Comparison of ENCODE assay signal across 9 cellular contexts in genomic region chr10:133260895-133261725, GRCh38. TPM values are rescaled to one million over a fixed set of nuclear protein-coding genes. Genes with fewer than 3 reads are reported as not detected.
DNase-seq lines count a peak whose midpoint lies in the region; ATAC-seq, FAIRE-seq and TF ChIP-seq lines count a peak whose summit lies in the region.
"Had no signal": no experiment of that assay in that cellular context is flagged by ENCODE, and none has a peak within 500 bp of the region (broad histone marks: within the 10 kb centered on the region; RNA-seq: fewer than 3 reads in every experiment).

No MANE protein-coding gene starts in this region.

- H3K27me3 ChIP-seq in GM23338 (ENCODE audit: insufficient read depth) (peaks cover 8% of the 10 kb centered on the region), H1 (replicated peaks in 1 of 4; ENCODE audit: control insufficient read depth in 3 of 4, extremely low read depth in 1 of 4, insufficient read depth in 3 of 4, low read length in 3 of 4) (peaks cover 0 to 15% (median 8%) of the 10 kb centered on the region in 4 experiments; a peak in 6 of 7 replicates), muscle layer of duodenum (ENCODE audit: low read depth, low read length) (no peaks in the 10 kb centered on the region), stomach smooth muscle (ENCODE audit: control insufficient read depth in 1 of 2, insufficient read depth in 2 of 2, low read length in 2 of 2) (no peaks in the 10 kb centered on the region)

- H2AFZ ChIP-seq in GM23338 (no peak overlapping the region), H1 (ENCODE audit: low read length) (no peak overlapping the region)

- TF ChIP-seq CTCF in GM23338 (conservative IDR thresholded peaks at IDR 0.05; ENCODE audit: low read depth in 2 of 2) (no peak), LNCaP clone FGC (IDR thresholded peaks at IDR 0.05; ENCODE audit: control insufficient read depth, extremely low read depth, insufficient read depth) (no peak), H1 (IDR thresholded peaks at IDR 0.05; ENCODE audit: control extremely low read depth in 1 of 3, insufficient read depth in 1 of 3, low read depth in 1 of 3, low read length in 3 of 3) (no peak)

- H3K4me1 Mint-ChIP-seq in GM23338, result peaks cover 12% of the 10 kb centered on the region
- H3K4me1 Mint-ChIP-seq in activated CD4-positive, alpha-beta memory T cell treated with anti-CD3 and anti-CD28 coated beads, Interleukin-2, amount 10 ng/mL, durations not matched to agents 7 days and 5 days, result peaks cover 84% of the 10 kb centered on the region

- peak overlapping the region; percentile 94 for H3K4ac ChIP-seq in H1 (replicated peaks; ENCODE audit: insufficient read length, low read depth, low read length)

- H4K5ac ChIP-seq in H1 (ENCODE audit: insufficient read length, low read depth, low read length), result peak overlapping the region; percentile 67

- no peak for TF ChIP-seq EP300 in H1 (IDR thresholded peaks at IDR 0.05; ENCODE audit: borderline replicate concordance in 1 of 2, low read depth in 2 of 2, low read length in 2 of 2)

- H3K36me3 Mint-ChIP-seq in GM23338 (ENCODE audit: low read depth), result peaks cover 3% of the 10 kb centered on the region; the same call in 1 of the 3 replicates
- peaks cover 29% of the 10 kb centered on the region for H3K36me3 Mint-ChIP-seq in activated CD4-positive, alpha-beta memory T cell treated with anti-CD3 and anti-CD28 coated beads, Interleukin-2, amount 10 ng/mL, durations not matched to agents 7 days and 5 days (ENCODE audit: low read depth)

- H3K4me1 ChIP-seq in GM23338 (ENCODE audit: insufficient read depth) (peaks cover 13% of the 10 kb centered on the region), H1 (replicated peaks in 1 of 4; ENCODE audit: control insufficient read depth in 3 of 4, insufficient read depth in 4 of 4, low read length in 3 of 4) (peaks cover 0 to 20% (median 11%) of the 10 kb centered on the region in 4 experiments; a peak in 5 of 7 replicates), muscle layer of duodenum (ENCODE audit: control insufficient read depth in 1 of 2, insufficient read depth in 2 of 2, low read length in 2 of 2) (peaks cover 4 to 31% of the 10 kb centered on the region in 2 donors), stomach smooth muscle (ENCODE audit: control insufficient read depth, insufficient read depth, low read length) (peaks cover 31% of the 10 kb centered on the region)

- H3K9me2 ChIP-seq in GM23338 (ENCODE audit: insufficient read depth), result no peaks in the 10 kb centered on the region

- no peak overlapping the region for H2BK5ac ChIP-seq in H1 (ENCODE audit: low read depth, low read length)

- WGBS in H1 (ENCODE audit: extremely low coverage in 1 of 2, insufficient coverage in 1 of 2, insufficient read length in 1 of 2, insufficient replicate concordance in 2 of 2, low coverage in 1 of 2, low lambda C conversion rate in 2 of 2, missing lambda C conversion rate in 1 of 2), 2 experiments, result 45% methylated on average over 46 of the region's 50 CpGs; no CpG with 5 or more reads in 1 of the 2 experiments

- H3K18ac ChIP-seq in H1 (ENCODE audit: extremely low read depth, low read length), result peak overlapping the region; percentile 93

- H2BK120ac ChIP-seq in H1 (replicated peaks; ENCODE audit: low read depth, low read length), result no peak overlapping the region

- peak overlapping the region; percentile 63 for H3K4me3 Mint-ChIP-seq in GM23338
- H3K4me3 Mint-ChIP-seq in activated CD4-positive, alpha-beta memory T cell treated with anti-CD3 and anti-CD28 coated beads, Interleukin-2, amount 10 ng/mL, durations not matched to agents 7 days and 5 days, result peak overlapping the region; percentile 74

- peak; percentile 19 for ATAC-seq in GM23338

- H4K91ac ChIP-seq in H1 (replicated peaks; ENCODE audit: insufficient read length, low read length), result peak overlapping the region; percentile 65

- no peak for FAIRE-seq in H1 (lab: Jason Lieb, UNC)
- FAIRE-seq: A204.1 had no signal

- H3K79me2 ChIP-seq in GM23338 (replicated peaks; ENCODE audit: insufficient read depth), result no peaks in the 10 kb centered on the region
- H3K79me2 ChIP-seq in H1 (ENCODE audit: control insufficient read depth in 1 of 2, insufficient read depth in 2 of 2, low read length in 2 of 2), result no peaks in the 10 kb centered on the region

- peak overlapping the region; percentile 69 for H3K4me3 ChIP-seq in GM23338
- H3K4me3 ChIP-seq in LNCaP clone FGC (ENCODE audit: low read depth, low read length), result peak overlapping the region; percentile 76
- peak overlapping the region; percentile 39 to 89 (median 58) for H3K4me3 ChIP-seq in H1 (ENCODE audit: extremely low read depth in 1 of 4, insufficient read depth in 2 of 4, low read depth in 3 of 4, low read length in 4 of 4)
- peak overlapping the region; percentile 46 to 64 for H3K4me3 ChIP-seq in muscle layer of duodenum (ENCODE audit: low read depth in 1 of 2, low read length in 2 of 2)
- peak overlapping the region; percentile 65 to 75 for H3K4me3 ChIP-seq in stomach smooth muscle (ENCODE audit: low read length in 2 of 2)

- H3K23ac ChIP-seq in H1 (ENCODE audit: insufficient read length), result no peak overlapping the region

- no peak overlapping the region for H3K56ac ChIP-seq in H1 (replicated peaks; ENCODE audit: insufficient read length, low read depth, low read length)

- H3K27ac Mint-ChIP-seq in GM23338, result no peak overlapping the region
- peak overlapping the region; percentile 75 for H3K27ac Mint-ChIP-seq in activated CD4-positive, alpha-beta memory T cell treated with anti-CD3 and anti-CD28 coated beads, Interleukin-2, amount 10 ng/mL, durations not matched to agents 7 days and 5 days

- H3K79me1 ChIP-seq in H1 (ENCODE audit: low read depth, low read length), result no peaks in the 10 kb centered on the region

- POLR2A ChIA-PET in activated CD4-positive, alpha-beta memory T cell treated with anti-CD3 and anti-CD28 coated beads, Interleukin-2, amount 10 ng/mL, durations not matched to agents 7 days and 5 days (lab: Charles Lee), result interaction anchor here (1.0 to 11.7 kb wide), 5 partner anchors 14 to 47 kb away, joined by 3 to 113 read pairs (median 3); partner anchors contain the start of gene ADAM8
- POLR2A ChIA-PET in H1 (lab: Charles Lee; ENCODE audit: partially characterized antibody), result interaction anchor here (0.6 to 1.8 kb wide), 2 partner anchors 16 to 95 kb away, joined by 3 to 7 read pairs; partner anchors contain the start of gene ADAM8

- no peaks in the 10 kb centered on the region for H3K9me3 Mint-ChIP-seq in GM23338
- H3K9me3 Mint-ChIP-seq in activated CD4-positive, alpha-beta memory T cell treated with anti-CD3 and anti-CD28 coated beads, Interleukin-2, amount 10 ng/mL, durations not matched to agents 7 days and 5 days, result no peaks in the 10 kb centered on the region

- H3K4me2 ChIP-seq in GM23338 (peak overlapping the region; percentile 84), H1 (ENCODE audit: insufficient read depth in 1 of 2, low read depth in 2 of 2, low read length in 2 of 2) (peak overlapping the region; percentile 72 to 81)

- H3K23me2 ChIP-seq in H1 (ENCODE audit: low read depth, low read length), result peaks cover 7% of the 10 kb centered on the region; the same call in 1 of the 2 replicates

- no peaks in the 10 kb centered on the region for H3K36me3 ChIP-seq in GM23338 (ENCODE audit: insufficient read depth)
- no peaks in the 10 kb centered on the region for H3K36me3 ChIP-seq in H1 (ENCODE audit: control insufficient read depth in 2 of 4, insufficient read depth in 4 of 4, low read length in 3 of 4)
- H3K36me3 ChIP-seq in muscle layer of duodenum (ENCODE audit: control insufficient read depth in 1 of 2, insufficient read depth in 2 of 2, low read length in 2 of 2), result no peaks in the 10 kb centered on the region
- H3K36me3 ChIP-seq in stomach smooth muscle (ENCODE audit: control insufficient read depth in 2 of 2, insufficient read depth in 2 of 2, low read length in 2 of 2), result no peaks in the 10 kb centered on the region

- CTCF ChIA-PET in activated CD4-positive, alpha-beta memory T cell treated with anti-CD3 and anti-CD28 coated beads, Interleukin-2, amount 10 ng/mL, durations not matched to agents 7 days and 5 days (lab: Charles Lee), result interaction anchor here (0.6 to 3.7 kb wide), 3 partner anchors 15 to 47 kb away, joined by 3 to 14 read pairs (median 3); partner anchors contain the start of gene ADAM8
- CTCF ChIA-PET in H1 (lab: Charles Lee; ENCODE audit: partially characterized antibody), result interaction anchor here (0.6 to 1.2 kb wide), 3 partner anchors 14 to 44 kb away, joined by 3 read pairs; no protein-coding TSS in a partner anchor

- H3K9ac ChIP-seq in H1 (replicated peaks in 1 of 4; ENCODE audit: extremely low read depth in 1 of 4, low read depth in 3 of 4, low read length in 3 of 4) (peak overlapping the region in 2 of 4 experiments; percentile 4 to 15; a peak in 1 of 7 replicates), stomach smooth muscle (ENCODE audit: low read length in 2 of 2) (peak overlapping the region; percentile 11 to 58)

- no peak overlapping the region for H2BK12ac ChIP-seq in H1 (ENCODE audit: low read depth, low read length)

- no peaks in the 10 kb centered on the region for H4K20me1 ChIP-seq in GM23338 (replicated peaks; ENCODE audit: insufficient read depth)
- H4K20me1 ChIP-seq in H1 (replicated peaks in 1 of 2; ENCODE audit: control insufficient read depth in 1 of 2, insufficient read depth in 2 of 2, low read length in 2 of 2), result no peaks in the 10 kb centered on the region

- DNase-seq in DMS 273 (lab: John Stamatoyannopoulos, UW; ENCODE audit: unreplicated experiment) (peak; percentile 60), DMS 273 treated with DMSO at 0.1 percent for 48 hours (lab: John Stamatoyannopoulos, UW) (no peak), GM23338 (ENCODE audit: low spot score) (peak; percentile 46), LNCaP clone FGC (ENCODE audit: low read depth) (no peak), H1 (ENCODE audit: low read depth in 1 of 2, low spot score in 2 of 2) (no peak)
- peak; percentile 65 for DNase-seq in activated CD4-positive, alpha-beta memory T cell treated with anti-CD3 and anti-CD28 coated beads, Interleukin-2, amount 10 ng/mL, durations not matched to agents 7 days and 5 days

- no peaks in the 10 kb centered on the region for H3F3A ChIP-seq in GM23338 (replicated peaks; ENCODE audit: low read depth)

- no peak for TF ChIP-seq RAD21 in H1 (IDR thresholded peaks at IDR 0.05 in 1 of 2, conservative IDR thresholded peaks at IDR 0.05 in 1 of 2; ENCODE audit: low read depth in 2 of 2, low read length in 2 of 2)

- no peak overlapping the region; the same call in 1 of the 2 replicates for H2AK5ac ChIP-seq in H1 (ENCODE audit: low read depth, low read length)

- peaks cover 23% of the 10 kb centered on the region for H3K27me3 Mint-ChIP-seq in GM23338 (ENCODE audit: insufficient read depth, low read depth, poor library complexity)
- H3K27me3 Mint-ChIP-seq in activated CD4-positive, alpha-beta memory T cell treated with anti-CD3 and anti-CD28 coated beads, Interleukin-2, amount 10 ng/mL, durations not matched to agents 7 days and 5 days, result no peaks in the 10 kb centered on the region

- H3K27ac ChIP-seq in GM23338 (ENCODE audit: low read depth) (no peak overlapping the region), H1 (ENCODE audit: low read depth, low read length) (no peak overlapping the region), muscle layer of duodenum (ENCODE audit: low read length) (no peak overlapping the region), stomach smooth muscle (ENCODE audit: low read length) (peak overlapping the region; percentile 55)

- H3K9me3 ChIP-seq in H1 (ENCODE audit: insufficient read depth in 2 of 2, low read depth in 1 of 2, low read length in 1 of 2) (no peaks in the 10 kb centered on the region), muscle layer of duodenum (ENCODE audit: control insufficient read depth in 1 of 2, low read length in 2 of 2) (no peaks in the 10 kb centered on the region), stomach smooth muscle (ENCODE audit: control insufficient read depth in 2 of 2, low read length in 2 of 2) (no peaks in the 10 kb centered on the region)

- no peak overlapping the region for H3K14ac ChIP-seq in H1 (ENCODE audit: insufficient read length)

- no peak for TF ChIP-seq POLR2A in H1 (IDR thresholded peaks at IDR 0.05; ENCODE audit: control extremely low read depth in 1 of 2, low read depth in 2 of 2, low read length in 2 of 2)

- H2BK20ac ChIP-seq in H1 (ENCODE audit: low read length), result no peak overlapping the region

- H2BK15ac ChIP-seq in H1 (ENCODE audit: low read length), result peak overlapping the region; percentile 72; the same call in 1 of the 2 replicates

- H4K8ac ChIP-seq in H1 (ENCODE audit: extremely low read depth, insufficient read depth, low read length), result no peak overlapping the region; the same call in none of the 2 replicates

RNA-seq across cellular contexts. Expression of gene ADAM8, which starts 15.6 kb away (rescaled TPM):
- 5.5 and 7.4 TPM in 2 replicates for total RNA-seq in GM23338 (2014; rRNA removed; shearing (Covaris generic))
- 1.9 and 2.1 TPM in 2 replicates for polyA plus RNA-seq in GM23338 (2016; fragmentation: Nextera tagmentation; extraction: Ambion mirVana)
- total RNA-seq in activated CD4-positive, alpha-beta memory T cell treated with anti-CD3 and anti-CD28 coated beads, Interleukin-2, amount 10 ng/mL, durations not matched to agents 7 days and 5 days, result 100 to 1,000 TPM; 206 to 207 TPM
- 4.4 and 4.6 TPM in 2 replicates for total RNA-seq in H1 (2021; fragmentation: NEBNext Ultra II Directional; extraction: Animal tissue kit (Norgen Biotek cat#: 25700))
- polyA plus RNA-seq in H1 (2011; rRNA removed), result 4.6 and 6.0 TPM in 2 replicates
- polyA plus RNA-seq in H1 (2011; cell fraction: cytosol; rRNA removed), result 3.4 TPM
- 24.5 TPM for polyA plus RNA-seq in H1 (2011; cell fraction: nucleus; rRNA removed)
- polyA plus RNA-seq in H1 (2012, experiment 1 of 2), result 1.7 to 3.4 TPM (median 2.6 TPM) in 4 replicates
- 1.7 TPM for polyA plus RNA-seq in H1 (2012, experiment 2 of 2)
- polyA plus RNA-seq in H1 (2013, experiment 1 of 2), result 3.5 TPM
- 3.1 TPM for polyA plus RNA-seq in H1 (2013, experiment 2 of 2)
- polyA minus RNA-seq in H1 (2011; rRNA and poly(A)+ RNA removed), result 2.2 and 2.5 TPM in 2 replicates
- 3.8 TPM for polyA minus RNA-seq in H1 (2011; cell fraction: cytosol; rRNA and poly(A)+ RNA removed)
- polyA minus RNA-seq in H1 (2011; cell fraction: nucleus; rRNA and poly(A)+ RNA removed), result 10.3 TPM

RNA-seq across cellular contexts. Expression of gene VENTX, which starts 23.5 kb away (rescaled TPM):
- 6.3 and 8.1 TPM in 2 replicates for total RNA-seq in GM23338 (2014; rRNA removed; shearing (Covaris generic))
- 4.8 and 5.1 TPM in 2 replicates for polyA plus RNA-seq in GM23338 (2016; fragmentation: Nextera tagmentation; extraction: Ambion mirVana)
- total RNA-seq in activated CD4-positive, alpha-beta memory T cell treated with anti-CD3 and anti-CD28 coated beads, Interleukin-2, amount 10 ng/mL, durations not matched to agents 7 days and 5 days, result not detected
- 4.7 and 5.6 TPM in 2 replicates for total RNA-seq in H1 (2021; fragmentation: NEBNext Ultra II Directional; extraction: Animal tissue kit (Norgen Biotek cat#: 25700))
- 5.6 and 7.8 TPM in 2 replicates for polyA plus RNA-seq in H1 (2011; rRNA removed)
- 4.6 TPM for polyA plus RNA-seq in H1 (2011; cell fraction: cytosol; rRNA removed)
- polyA plus RNA-seq in H1 (2011; cell fraction: nucleus; rRNA removed), result 17.4 TPM
- polyA plus RNA-seq in H1 (2012, experiment 1 of 2), result 3.4 to 5.9 TPM (median 5.1 TPM) in 4 replicates
- 3.8 TPM for polyA plus RNA-seq in H1 (2012, experiment 2 of 2)
- 3.8 TPM for polyA plus RNA-seq in H1 (2013, experiment 1 of 2)
- 3.5 TPM for polyA plus RNA-seq in H1 (2013, experiment 2 of 2)
- 1.6 and 1.7 TPM in 2 replicates for polyA minus RNA-seq in H1 (2011; rRNA and poly(A)+ RNA removed)
- 5.8 TPM for polyA minus RNA-seq in H1 (2011; cell fraction: cytosol; rRNA and poly(A)+ RNA removed)
- polyA minus RNA-seq in H1 (2011; cell fraction: nucleus; rRNA and poly(A)+ RNA removed), result 6.0 TPM

RNA-seq across cellular contexts. Expression of gene UTF1, which starts 31.1 kb away (rescaled TPM):
- total RNA-seq in GM23338 (2014; rRNA removed; shearing (Covaris generic)), result 7.7 and 12.2 TPM in 2 replicates
- polyA plus RNA-seq in GM23338 (2016; fragmentation: Nextera tagmentation; extraction: Ambion mirVana) (51.4 and 55.7 TPM in 2 replicates), H1 (2011; rRNA removed) (0.47 and 0.97 TPM in 2 replicates)
- not detected for total RNA-seq in activated CD4-positive, alpha-beta memory T cell treated with anti-CD3 and anti-CD28 coated beads, Interleukin-2, amount 10 ng/mL, durations not matched to agents 7 days and 5 days
- total RNA-seq in H1 (2021; fragmentation: NEBNext Ultra II Directional; extraction: Animal tissue kit (Norgen Biotek cat#: 25700)), result 21.7 and 21.8 TPM in 2 replicates
- polyA plus RNA-seq in H1 (2011; cell fraction: cytosol; rRNA removed), result 0.56 TPM
- 3.0 TPM for polyA plus RNA-seq in H1 (2011; cell fraction: nucleus; rRNA removed)
- polyA plus RNA-seq in H1 (2012, experiment 1 of 2), result 4.6 to 12.2 TPM (median 10.6 TPM) in 4 replicates
- 0.80 TPM for polyA plus RNA-seq in H1 (2012, experiment 2 of 2)
- polyA plus RNA-seq in H1 (2013, experiment 1 of 2), result 23.8 TPM
- 24.8 TPM for polyA plus RNA-seq in H1 (2013, experiment 2 of 2)
- not detected in 2 replicates for polyA minus RNA-seq in H1 (2011; rRNA and poly(A)+ RNA removed)
- polyA minus RNA-seq in H1 (2011; cell fraction: cytosol; rRNA and poly(A)+ RNA removed), result 6.3 TPM
- 4.3 TPM for polyA minus RNA-seq in H1 (2011; cell fraction: nucleus; rRNA and poly(A)+ RNA removed)

RNA-seq across cellular contexts. Expression of gene TUBGCP2, which starts 47.6 kb away (rescaled TPM):
- total RNA-seq in GM23338 (2014; rRNA removed; shearing (Covaris generic)), result 51.5 and 67.7 TPM in 2 replicates
- polyA plus RNA-seq in GM23338 (2016; fragmentation: Nextera tagmentation; extraction: Ambion mirVana) (56.6 and 59.6 TPM in 2 replicates), H1 (2011; rRNA removed) (34.9 and 43.9 TPM in 2 replicates)
- total RNA-seq in activated CD4-positive, alpha-beta memory T cell treated with anti-CD3 and anti-CD28 coated beads, Interleukin-2, amount 10 ng/mL, durations not matched to agents 7 days and 5 days, result 10 to 100 TPM; 52.3 to 58.2 TPM
- total RNA-seq in H1 (2021; fragmentation: NEBNext Ultra II Directional; extraction: Animal tissue kit (Norgen Biotek cat#: 25700)), result 51.9 and 54.2 TPM in 2 replicates
- 37.4 TPM for polyA plus RNA-seq in H1 (2011; cell fraction: cytosol; rRNA removed)
- 90.0 TPM for polyA plus RNA-seq in H1 (2011; cell fraction: nucleus; rRNA removed)
- 34.7 to 46.0 TPM (median 39.6 TPM) in 4 replicates for polyA plus RNA-seq in H1 (2012, experiment 1 of 2)
- 59.6 TPM for polyA plus RNA-seq in H1 (2012, experiment 2 of 2)
- 29.0 TPM for polyA plus RNA-seq in H1 (2013, experiment 1 of 2)
- polyA plus RNA-seq in H1 (2013, experiment 2 of 2), result 30.8 TPM
- polyA minus RNA-seq in H1 (2011; rRNA and poly(A)+ RNA removed), result 37.1 and 40.7 TPM in 2 replicates
- 26.8 TPM for polyA minus RNA-seq in H1 (2011; cell fraction: cytosol; rRNA and poly(A)+ RNA removed)
- polyA minus RNA-seq in H1 (2011; cell fraction: nucleus; rRNA and poly(A)+ RNA removed), result 44.3 TPM

RNA-seq across cellular contexts. Expression of gene ZNF511, which starts 47.6 kb away (rescaled TPM):
- 41.0 and 41.3 TPM in 2 replicates for total RNA-seq in GM23338 (2014; rRNA removed; shearing (Covaris generic))
- 104 and 114 TPM in 2 replicates for polyA plus RNA-seq in GM23338 (2016; fragmentation: Nextera tagmentation; extraction: Ambion mirVana)
- 10 to 100 TPM; 45.7 to 52.7 TPM for total RNA-seq in activated CD4-positive, alpha-beta memory T cell treated with anti-CD3 and anti-CD28 coated beads, Interleukin-2, amount 10 ng/mL, durations not matched to agents 7 days and 5 days
- 64.5 and 71.7 TPM in 2 replicates for total RNA-seq in H1 (2021; fragmentation: NEBNext Ultra II Directional; extraction: Animal tissue kit (Norgen Biotek cat#: 25700))
- polyA plus RNA-seq in H1 (2011; rRNA removed), result 55.4 and 70.5 TPM in 2 replicates
- polyA plus RNA-seq in H1 (2011; cell fraction: cytosol; rRNA removed), result 50.7 TPM
- polyA plus RNA-seq in H1 (2011; cell fraction: nucleus; rRNA removed), result 74.1 TPM
- polyA plus RNA-seq in H1 (2012, experiment 1 of 2), result 46.7 to 71.7 TPM (median 59.4 TPM) in 4 replicates
- 86.3 TPM for polyA plus RNA-seq in H1 (2012, experiment 2 of 2)
- 42.1 TPM for polyA plus RNA-seq in H1 (2013, experiment 1 of 2)
- 37.2 TPM for polyA plus RNA-seq in H1 (2013, experiment 2 of 2)
- 25.8 and 35.1 TPM in 2 replicates for polyA minus RNA-seq in H1 (2011; rRNA and poly(A)+ RNA removed)
- 18.7 TPM for polyA minus RNA-seq in H1 (2011; cell fraction: cytosol; rRNA and poly(A)+ RNA removed)
- polyA minus RNA-seq in H1 (2011; cell fraction: nucleus; rRNA and poly(A)+ RNA removed), result 26.4 TPM

Comparison
In these comparisons a context has a peak if more than half of its experiments do, and no peak if none do; other contexts are left out.
1. DNase-seq: peak in DMS 273 (single experiment), GM23338 (single experiment) and activated CD4-positive, alpha-beta memory T cell treated with anti-CD3 and anti-CD28 coated beads, Interleukin-2, amount 10 ng/mL, durations not matched to agents 7 days and 5 days (single experiment); none in DMS 273 treated with DMSO at 0.1 percent for 48 hours (single experiment), LNCaP clone FGC (single experiment) and H1 (0 of 2).
2. RNA of gene ADAM8, which starts 15.6 kb away (total RNA-seq): 206 to 207 TPM in activated CD4-positive, alpha-beta memory T cell treated with anti-CD3 and anti-CD28 coated beads, Interleukin-2, amount 10 ng/mL, durations not matched to agents 7 days and 5 days; 5.5 to 7.4 TPM in GM23338 and 4.4 to 4.6 TPM in H1; every median in the first group is over 10 times any median in the second.
3. Peak in every context shown above with its lines, with median percentiles within 50 percentile points of each other: H3K4me3 ChIP-seq.